1 cellular context compared by ENCODE assay signal in the genomic region with DNA sequence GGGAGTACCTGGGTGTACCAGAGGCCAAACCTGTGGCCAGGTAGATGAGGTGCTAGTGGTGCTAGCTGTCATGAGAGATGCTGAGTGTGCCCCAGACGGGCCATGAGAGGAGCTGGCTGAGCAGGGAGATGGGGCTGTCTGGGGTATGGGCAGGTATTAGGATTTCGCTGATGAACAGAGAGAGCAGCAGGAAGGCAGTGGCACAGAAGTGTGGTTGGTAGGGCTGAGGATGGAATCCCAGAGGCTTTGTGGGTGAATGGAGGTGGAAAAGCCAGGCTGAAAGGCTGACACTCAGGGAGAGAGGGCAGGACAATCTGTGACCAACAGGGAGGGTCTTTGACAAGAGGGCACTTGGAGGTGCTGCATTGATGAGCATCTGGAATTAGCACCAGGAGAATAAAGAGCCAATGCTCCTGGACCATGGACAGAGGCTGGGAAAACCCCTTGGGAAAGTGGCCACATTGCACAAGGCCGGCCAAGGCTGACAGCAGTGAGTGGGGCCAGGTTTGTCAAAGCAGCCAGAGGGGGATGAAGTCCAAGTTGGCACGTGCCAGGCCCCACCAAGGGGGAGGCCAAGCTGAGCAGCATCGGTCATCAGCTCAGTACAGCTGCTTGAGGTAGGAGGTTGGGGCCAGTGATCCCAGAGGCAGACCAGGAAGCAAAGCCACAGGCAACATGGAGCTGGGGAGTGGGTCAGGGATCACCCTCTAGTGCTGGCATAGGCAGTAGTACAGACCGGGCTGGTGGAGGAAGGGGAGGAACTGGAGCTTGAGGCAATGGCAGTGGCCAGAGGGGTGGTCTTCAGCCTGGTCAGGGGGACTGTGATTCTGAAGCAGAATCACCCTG.
A peak's percentile ranks its signal among the peaks of the same experiment; 100 is the strongest.
TF ChIP-seq lines count a peak whose summit lies in the region.

No MANE protein-coding gene starts in this region.

TF ChIP-seq in HepG2, 621 proteins besides CTCF, POLR2A, EP300 and RAD21 (continued from another document and continues in another):
- TF ChIP-seq, protein P1, sequence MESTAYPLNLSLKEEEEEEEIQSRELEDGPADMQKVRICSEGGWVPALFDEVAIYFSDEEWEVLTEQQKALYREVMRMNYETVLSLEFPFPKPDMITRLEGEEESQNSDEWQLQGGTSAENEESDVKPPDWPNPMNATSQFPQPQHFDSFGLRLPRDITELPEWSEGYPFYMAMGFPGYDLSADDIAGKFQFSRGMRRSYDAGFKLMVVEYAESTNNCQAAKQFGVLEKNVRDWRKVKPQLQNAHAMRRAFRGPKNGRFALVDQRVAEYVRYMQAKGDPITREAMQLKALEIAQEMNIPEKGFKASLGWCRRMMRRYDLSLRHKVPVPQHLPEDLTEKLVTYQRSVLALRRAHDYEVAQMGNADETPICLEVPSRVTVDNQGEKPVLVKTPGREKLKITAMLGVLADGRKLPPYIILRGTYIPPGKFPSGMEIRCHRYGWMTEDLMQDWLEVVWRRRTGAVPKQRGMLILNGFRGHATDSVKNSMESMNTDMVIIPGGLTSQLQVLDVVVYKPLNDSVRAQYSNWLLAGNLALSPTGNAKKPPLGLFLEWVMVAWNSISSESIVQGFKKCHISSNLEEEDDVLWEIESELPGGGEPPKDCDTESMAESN (CRISPR knock-in tag; conservative IDR thresholded peaks at IDR 0.05) = no peak
- no peak for TF ChIP-seq ZFAT (CRISPR knock-in tag; conservative IDR thresholded peaks at IDR 0.05)
- TF ChIP-seq ZNF253 (CRISPR knock-in tag; IDR thresholded peaks at IDR 0.05; ENCODE audit: borderline replicate concordance) = 0 out of 2 replicates have a peak, but pooled peaks have one; percentile 58
- TF ChIP-seq ZNF460 (CRISPR knock-in tag; IDR thresholded peaks at IDR 0.05; ENCODE audit: borderline replicate concordance) = 0 out of 2 replicates have a peak, but pooled peaks have one; percentile 28
- TF ChIP-seq LCORL (IDR thresholded peaks at IDR 0.05) = no peak
- TF ChIP-seq LCORL (CRISPR knock-in tag; IDR thresholded peaks at IDR 0.05) = peak; percentile 69; the same call in 1 of the 2 replicates
- no peak for TF ChIP-seq ZBTB38 (CRISPR knock-in tag; IDR thresholded peaks at IDR 0.05)
- 0 out of 2 replicates have a peak, but pooled peaks have one; percentile 54 for TF ChIP-seq NCOA5 (CRISPR knock-in tag; IDR thresholded peaks at IDR 0.05)
- peak; percentile 50; the same call in 1 of the 2 replicates for TF ChIP-seq ZNF225 (CRISPR knock-in tag; IDR thresholded peaks at IDR 0.05)
- TF ChIP-seq, protein P2, sequence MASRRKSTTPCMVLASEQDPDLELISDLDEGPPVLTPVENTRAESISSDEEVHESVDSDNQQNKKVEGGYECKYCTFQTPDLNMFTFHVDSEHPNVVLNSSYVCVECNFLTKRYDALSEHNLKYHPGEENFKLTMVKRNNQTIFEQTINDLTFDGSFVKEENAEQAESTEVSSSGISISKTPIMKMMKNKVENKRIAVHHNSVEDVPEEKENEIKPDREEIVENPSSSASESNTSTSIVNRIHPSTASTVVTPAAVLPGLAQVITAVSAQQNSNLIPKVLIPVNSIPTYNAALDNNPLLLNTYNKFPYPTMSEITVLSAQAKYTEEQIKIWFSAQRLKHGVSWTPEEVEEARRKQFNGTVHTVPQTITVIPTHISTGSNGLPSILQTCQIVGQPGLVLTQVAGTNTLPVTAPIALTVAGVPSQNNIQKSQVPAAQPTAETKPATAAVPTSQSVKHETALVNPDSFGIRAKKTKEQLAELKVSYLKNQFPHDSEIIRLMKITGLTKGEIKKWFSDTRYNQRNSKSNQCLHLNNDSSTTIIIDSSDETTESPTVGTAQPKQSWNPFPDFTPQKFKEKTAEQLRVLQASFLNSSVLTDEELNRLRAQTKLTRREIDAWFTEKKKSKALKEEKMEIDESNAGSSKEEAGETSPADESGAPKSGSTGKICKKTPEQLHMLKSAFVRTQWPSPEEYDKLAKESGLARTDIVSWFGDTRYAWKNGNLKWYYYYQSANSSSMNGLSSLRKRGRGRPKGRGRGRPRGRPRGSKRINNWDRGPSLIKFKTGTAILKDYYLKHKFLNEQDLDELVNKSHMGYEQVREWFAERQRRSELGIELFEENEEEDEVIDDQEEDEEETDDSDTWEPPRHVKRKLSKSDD (CRISPR knock-in tag; IDR thresholded peaks at IDR 0.05; ENCODE audit: low read depth) = peak; percentile 81; the same call in 1 of the 2 replicates
- TF ChIP-seq, protein P3, sequence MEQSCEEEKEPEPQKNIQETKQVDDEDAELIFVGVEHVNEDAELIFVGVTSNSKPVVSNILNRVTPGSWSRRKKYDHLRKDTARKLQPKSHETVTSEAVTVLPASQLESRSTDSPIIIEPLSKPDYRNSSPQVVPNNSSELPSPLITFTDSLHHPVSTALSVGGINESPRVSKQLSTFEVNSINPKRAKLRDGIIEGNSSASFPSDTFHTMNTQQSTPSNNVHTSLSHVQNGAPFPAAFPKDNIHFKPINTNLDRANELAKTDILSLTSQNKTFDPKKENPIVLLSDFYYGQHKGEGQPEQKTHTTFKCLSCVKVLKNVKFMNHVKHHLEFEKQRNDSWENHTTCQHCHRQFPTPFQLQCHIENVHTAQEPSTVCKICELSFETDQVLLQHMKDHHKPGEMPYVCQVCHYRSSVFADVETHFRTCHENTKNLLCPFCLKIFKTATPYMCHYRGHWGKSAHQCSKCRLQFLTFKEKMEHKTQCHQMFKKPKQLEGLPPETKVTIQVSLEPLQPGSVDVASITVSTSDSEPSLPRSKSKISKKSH (CRISPR knock-in tag; IDR thresholded peaks at IDR 0.05; ENCODE audit: borderline replicate concordance) = 0 out of 2 replicates have a peak, but pooled peaks have one; percentile 49
- TF ChIP-seq, protein P4, sequence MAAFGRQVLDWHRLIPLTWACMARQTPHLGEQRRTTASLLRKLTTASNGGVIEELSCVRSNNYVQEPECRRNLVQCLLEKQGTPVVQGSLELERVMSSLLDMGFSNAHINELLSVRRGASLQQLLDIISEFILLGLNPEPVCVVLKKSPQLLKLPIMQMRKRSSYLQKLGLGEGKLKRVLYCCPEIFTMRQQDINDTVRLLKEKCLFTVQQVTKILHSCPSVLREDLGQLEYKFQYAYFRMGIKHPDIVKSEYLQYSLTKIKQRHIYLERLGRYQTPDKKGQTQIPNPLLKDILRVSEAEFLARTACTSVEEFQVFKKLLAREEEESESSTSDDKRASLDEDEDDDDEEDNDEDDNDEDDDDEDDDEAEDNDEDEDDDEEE (CRISPR knock-in tag; IDR thresholded peaks at IDR 0.05) = no peak
- TF ChIP-seq ZSCAN30 (CRISPR knock-in tag; IDR thresholded peaks at IDR 0.05) = no peak
- TF ChIP-seq, protein P5, sequence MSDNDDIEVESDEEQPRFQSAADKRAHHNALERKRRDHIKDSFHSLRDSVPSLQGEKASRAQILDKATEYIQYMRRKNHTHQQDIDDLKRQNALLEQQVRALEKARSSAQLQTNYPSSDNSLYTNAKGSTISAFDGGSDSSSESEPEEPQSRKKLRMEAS (IDR thresholded peaks at IDR 0.05) = peak; percentile 56; the same call in 1 of the 2 replicates
- 0 out of 2 replicates have a peak, but pooled peaks have one; percentile 69 for TF ChIP-seq NFKBIZ (CRISPR knock-in tag; IDR thresholded peaks at IDR 0.05)
- TF ChIP-seq, protein P6, sequence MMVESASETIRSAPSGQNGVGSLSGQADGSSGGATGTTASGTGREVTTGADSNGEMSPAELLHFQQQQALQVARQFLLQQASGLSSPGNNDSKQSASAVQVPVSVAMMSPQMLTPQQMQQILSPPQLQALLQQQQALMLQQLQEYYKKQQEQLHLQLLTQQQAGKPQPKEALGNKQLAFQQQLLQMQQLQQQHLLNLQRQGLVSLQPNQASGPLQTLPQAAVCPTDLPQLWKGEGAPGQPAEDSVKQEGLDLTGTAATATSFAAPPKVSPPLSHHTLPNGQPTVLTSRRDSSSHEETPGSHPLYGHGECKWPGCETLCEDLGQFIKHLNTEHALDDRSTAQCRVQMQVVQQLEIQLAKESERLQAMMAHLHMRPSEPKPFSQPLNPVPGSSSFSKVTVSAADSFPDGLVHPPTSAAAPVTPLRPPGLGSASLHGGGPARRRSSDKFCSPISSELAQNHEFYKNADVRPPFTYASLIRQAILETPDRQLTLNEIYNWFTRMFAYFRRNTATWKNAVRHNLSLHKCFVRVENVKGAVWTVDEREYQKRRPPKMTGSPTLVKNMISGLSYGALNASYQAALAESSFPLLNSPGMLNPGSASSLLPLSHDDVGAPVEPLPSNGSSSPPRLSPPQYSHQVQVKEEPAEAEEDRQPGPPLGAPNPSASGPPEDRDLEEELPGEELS (CRISPR knock-in tag; IDR thresholded peaks at IDR 0.05) = no peak
- TF ChIP-seq, protein P7, sequence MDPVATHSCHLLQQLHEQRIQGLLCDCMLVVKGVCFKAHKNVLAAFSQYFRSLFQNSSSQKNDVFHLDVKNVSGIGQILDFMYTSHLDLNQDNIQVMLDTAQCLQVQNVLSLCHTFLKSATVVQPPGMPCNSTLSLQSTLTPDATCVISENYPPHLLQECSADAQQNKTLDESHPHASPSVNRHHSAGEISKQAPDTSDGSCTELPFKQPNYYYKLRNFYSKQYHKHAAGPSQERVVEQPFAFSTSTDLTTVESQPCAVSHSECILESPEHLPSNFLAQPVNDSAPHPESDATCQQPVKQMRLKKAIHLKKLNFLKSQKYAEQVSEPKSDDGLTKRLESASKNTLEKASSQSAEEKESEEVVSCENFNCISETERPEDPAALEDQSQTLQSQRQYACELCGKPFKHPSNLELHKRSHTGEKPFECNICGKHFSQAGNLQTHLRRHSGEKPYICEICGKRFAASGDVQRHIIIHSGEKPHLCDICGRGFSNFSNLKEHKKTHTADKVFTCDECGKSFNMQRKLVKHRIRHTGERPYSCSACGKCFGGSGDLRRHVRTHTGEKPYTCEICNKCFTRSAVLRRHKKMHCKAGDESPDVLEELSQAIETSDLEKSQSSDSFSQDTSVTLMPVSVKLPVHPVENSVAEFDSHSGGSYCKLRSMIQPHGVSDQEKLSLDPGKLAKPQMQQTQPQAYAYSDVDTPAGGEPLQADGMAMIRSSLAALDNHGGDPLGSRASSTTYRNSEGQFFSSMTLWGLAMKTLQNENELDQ (CRISPR knock-in tag; IDR thresholded peaks at IDR 0.05; ENCODE audit: borderline replicate concordance) = peak; percentile 24; the same call in 1 of the 2 replicates
- TF ChIP-seq, protein P8, sequence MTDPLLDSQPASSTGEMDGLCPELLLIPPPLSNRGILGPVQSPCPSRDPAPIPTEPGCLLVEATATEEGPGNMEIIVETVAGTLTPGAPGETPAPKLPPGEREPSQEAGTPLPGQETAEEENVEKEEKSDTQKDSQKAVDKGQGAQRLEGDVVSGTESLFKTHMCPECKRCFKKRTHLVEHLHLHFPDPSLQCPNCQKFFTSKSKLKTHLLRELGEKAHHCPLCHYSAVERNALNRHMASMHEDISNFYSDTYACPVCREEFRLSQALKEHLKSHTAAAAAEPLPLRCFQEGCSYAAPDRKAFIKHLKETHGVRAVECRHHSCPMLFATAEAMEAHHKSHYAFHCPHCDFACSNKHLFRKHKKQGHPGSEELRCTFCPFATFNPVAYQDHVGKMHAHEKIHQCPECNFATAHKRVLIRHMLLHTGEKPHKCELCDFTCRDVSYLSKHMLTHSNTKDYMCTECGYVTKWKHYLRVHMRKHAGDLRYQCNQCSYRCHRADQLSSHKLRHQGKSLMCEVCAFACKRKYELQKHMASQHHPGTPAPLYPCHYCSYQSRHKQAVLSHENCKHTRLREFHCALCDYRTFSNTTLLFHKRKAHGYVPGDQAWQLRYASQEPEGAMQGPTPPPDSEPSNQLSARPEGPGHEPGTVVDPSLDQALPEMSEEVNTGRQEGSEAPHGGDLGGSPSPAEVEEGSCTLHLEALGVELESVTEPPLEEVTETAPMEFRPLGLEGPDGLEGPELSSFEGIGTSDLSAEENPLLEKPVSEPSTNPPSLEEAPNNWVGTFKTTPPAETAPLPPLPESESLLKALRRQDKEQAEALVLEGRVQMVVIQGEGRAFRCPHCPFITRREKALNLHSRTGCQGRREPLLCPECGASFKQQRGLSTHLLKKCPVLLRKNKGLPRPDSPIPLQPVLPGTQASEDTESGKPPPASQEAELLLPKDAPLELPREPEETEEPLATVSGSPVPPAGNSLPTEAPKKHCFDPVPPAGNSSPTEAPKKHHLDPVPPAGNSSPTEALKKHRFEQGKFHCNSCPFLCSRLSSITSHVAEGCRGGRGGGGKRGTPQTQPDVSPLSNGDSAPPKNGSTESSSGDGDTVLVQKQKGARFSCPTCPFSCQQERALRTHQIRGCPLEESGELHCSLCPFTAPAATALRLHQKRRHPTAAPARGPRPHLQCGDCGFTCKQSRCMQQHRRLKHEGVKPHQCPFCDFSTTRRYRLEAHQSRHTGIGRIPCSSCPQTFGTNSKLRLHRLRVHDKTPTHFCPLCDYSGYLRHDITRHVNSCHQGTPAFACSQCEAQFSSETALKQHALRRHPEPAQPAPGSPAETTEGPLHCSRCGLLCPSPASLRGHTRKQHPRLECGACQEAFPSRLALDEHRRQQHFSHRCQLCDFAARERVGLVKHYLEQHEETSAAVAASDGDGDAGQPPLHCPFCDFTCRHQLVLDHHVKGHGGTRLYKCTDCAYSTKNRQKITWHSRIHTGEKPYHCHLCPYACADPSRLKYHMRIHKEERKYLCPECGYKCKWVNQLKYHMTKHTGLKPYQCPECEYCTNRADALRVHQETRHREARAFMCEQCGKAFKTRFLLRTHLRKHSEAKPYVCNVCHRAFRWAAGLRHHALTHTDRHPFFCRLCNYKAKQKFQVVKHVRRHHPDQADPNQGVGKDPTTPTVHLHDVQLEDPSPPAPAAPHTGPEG (CRISPR knock-in tag; IDR thresholded peaks at IDR 0.05) = peak; percentile 24; the same call in 1 of the 2 replicates
- TF ChIP-seq, protein P9, sequence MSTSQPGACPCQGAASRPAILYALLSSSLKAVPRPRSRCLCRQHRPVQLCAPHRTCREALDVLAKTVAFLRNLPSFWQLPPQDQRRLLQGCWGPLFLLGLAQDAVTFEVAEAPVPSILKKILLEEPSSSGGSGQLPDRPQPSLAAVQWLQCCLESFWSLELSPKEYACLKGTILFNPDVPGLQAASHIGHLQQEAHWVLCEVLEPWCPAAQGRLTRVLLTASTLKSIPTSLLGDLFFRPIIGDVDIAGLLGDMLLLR (CRISPR knock-in tag; IDR thresholded peaks at IDR 0.05) = peak; percentile 72
- TF ChIP-seq, protein P10, sequence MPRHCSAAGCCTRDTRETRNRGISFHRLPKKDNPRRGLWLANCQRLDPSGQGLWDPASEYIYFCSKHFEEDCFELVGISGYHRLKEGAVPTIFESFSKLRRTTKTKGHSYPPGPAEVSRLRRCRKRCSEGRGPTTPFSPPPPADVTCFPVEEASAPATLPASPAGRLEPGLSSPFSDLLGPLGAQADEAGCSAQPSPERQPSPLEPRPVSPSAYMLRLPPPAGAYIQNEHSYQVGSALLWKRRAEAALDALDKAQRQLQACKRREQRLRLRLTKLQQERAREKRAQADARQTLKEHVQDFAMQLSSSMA (CRISPR knock-in tag; IDR thresholded peaks at IDR 0.05) = peak; percentile 61; the same call in 1 of the 2 replicates
- TF ChIP-seq ZNF292 (CRISPR knock-in tag; IDR thresholded peaks at IDR 0.05; ENCODE audit: borderline replicate concordance, low read depth) = peak; percentile 75; the same call in 1 of the 2 replicates
- peak; percentile 72; the same call in 1 of the 2 replicates for TF ChIP-seq MTA1 (CRISPR knock-in tag; IDR thresholded peaks at IDR 0.05; ENCODE audit: borderline replicate concordance)
- TF ChIP-seq SAFB2 (CRISPR knock-in tag; IDR thresholded peaks at IDR 0.05; ENCODE audit: borderline replicate concordance, low read depth) = no peak
- no peak for TF ChIP-seq ZNF282 (IDR thresholded peaks at IDR 0.05; ENCODE audit: partially characterized antibody)
- TF ChIP-seq, protein P11, sequence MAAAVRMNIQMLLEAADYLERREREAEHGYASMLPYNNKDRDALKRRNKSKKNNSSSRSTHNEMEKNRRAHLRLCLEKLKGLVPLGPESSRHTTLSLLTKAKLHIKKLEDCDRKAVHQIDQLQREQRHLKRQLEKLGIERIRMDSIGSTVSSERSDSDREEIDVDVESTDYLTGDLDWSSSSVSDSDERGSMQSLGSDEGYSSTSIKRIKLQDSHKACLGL (CRISPR knock-in tag; IDR thresholded peaks at IDR 0.05) = peak; percentile 49; the same call in 1 of the 2 replicates
- 0 out of 2 replicates have a peak, but pooled peaks have one; percentile 22 for TF ChIP-seq AKAP8 (CRISPR knock-in tag; IDR thresholded peaks at IDR 0.05)
- peak; percentile 57 for TF ChIP-seq BORCS8-MEF2B (CRISPR knock-in tag; IDR thresholded peaks at IDR 0.05)
